ENCODE assay signal across 29 cellular contexts in genomic region chr12:57762463-57762862, GRCh38. TPM values are rescaled to one million over a fixed set of nuclear protein-coding genes. Genes with fewer than 3 reads are reported as not detected.
"Had no signal": no experiment of that assay in that cellular context is flagged by ENCODE, and none has a peak within 500 bp of the region (broad histone marks: within the 10 kb centered on the region; RNA-seq: fewer than 3 reads in every experiment).

No MANE protein-coding gene starts in this region.

- ATAC-seq: natural killer cell; psoas muscle; right cardiac atrium; right lobe of liver; stimulated activated effector memory CD8-positive, alpha-beta T cell treated with anti-CD3 and anti-CD28 coated beads, Interleukin-12 subunit alpha, Interleukin-12 subunit beta, amount 100 ng/mL, for 72 hours; stimulated activated naive B cell treated with anti-CD40 and anti-IgM and Interleukin-4, amounts not matched to agents 10 μg/mL and 1 μg/mL and 100 μg/mL, for 72 hours; stimulated activated naive CD8-positive, alpha-beta T cell treated with anti-CD3 and anti-CD28 coated beads, Interleukin-15, amount 100 ng/mL, for 72 hours; upper lobe of right lung had no signal

- H3K4me3 ChIP-seq: neural progenitor cell, ovary, psoas muscle, right lobe of liver, sigmoid colon, suprapubic skin, testis, tibial artery, transverse colon, upper lobe of right lung, uterus had no signal

- H3K27ac Mint-ChIP-seq: natural killer cell; nephron; neural progenitor cell; progenitor cell of endocrine pancreas; stimulated activated naive CD8-positive, alpha-beta T cell treated with anti-CD3 and anti-CD28 coated beads, Interleukin-15, amount 100 ng/mL, for 72 hours; type B pancreatic cell had no signal

- H3K36me3 ChIP-seq: neural progenitor cell, ovary, right lobe of liver, uterus had no signal

- FAIRE-seq: small intestine had no signal

- DNase-seq: natural killer cell; occipital lobe; ovary; posterior cingulate gyrus; psoas muscle; right cardiac atrium; right lobe of liver; sigmoid colon; small intestine; stimulated activated CD4-positive, alpha-beta T cell treated with anti-CD3 and anti-CD28 coated beads, Interleukin-15, amount 100 ng/mL, for 24 hours; stimulated activated CD4-positive, alpha-beta T cell treated with anti-CD3 and anti-CD28 coated beads, Interleukin-2, amount 100 ng/mL, for 24 hours; stimulated activated CD4-positive, alpha-beta T cell treated with anti-CD3 and anti-CD28 coated beads, Interleukin-2, amount 100 ng/mL, for 48 hours; stimulated activated CD4-positive, alpha-beta T cell treated with anti-CD3 and anti-CD28 coated beads, Interleukin-4, amount 100 ng/mL, for 24 hours; stimulated activated naive B cell treated with anti-CD40 and anti-IgM and Interleukin-4, amounts not matched to agents 10 μg/mL and 1 μg/mL and 100 μg/mL, for 72 hours; stimulated activated naive CD4-positive, alpha-beta T cell treated with Interleukin-2 at 50 U/mL for 16 hours; stimulated activated naive CD8-positive, alpha-beta T cell treated with anti-CD3 and anti-CD28 coated beads, Interleukin-15, amount 100 ng/mL, for 72 hours; substantia nigra; testis; transverse colon; uterus had no signal

- H3K4me3 Mint-ChIP-seq: nephron; stimulated activated naive B cell treated with anti-CD40 and anti-IgM and Interleukin-4, amounts not matched to agents 10 μg/mL and 1 μg/mL and 100 μg/mL, for 72 hours; stimulated activated naive CD8-positive, alpha-beta T cell treated with anti-CD3 and anti-CD28 coated beads, Interleukin-15, amount 100 ng/mL, for 72 hours; type B pancreatic cell had no signal

- H3K9me3 ChIP-seq: psoas muscle, right lobe of liver, sigmoid colon, suprapubic skin, testis, tibial artery, transverse colon, upper lobe of right lung, uterus had no signal

- H3K36me3 Mint-ChIP-seq: natural killer cell had no signal

- H3K27ac ChIP-seq: neural progenitor cell, ovary, parathyroid adenoma, psoas muscle, right lobe of liver, sigmoid colon, suprapubic skin, testis, tibial artery, transverse colon, upper lobe of right lung, uterus had no signal

- H3K27me3 ChIP-seq: ovary, testis had no signal

RNA-seq across cellular contexts. Expression of gene CYP27B1, which starts 4.4 kb away (rescaled TPM):
- total RNA-seq: occipital lobe had no signal
